In genomic region chr5:109656829-109657228, GRCh38 we compare ENCODE assay signal across 8 cellular contexts. TPM values are rescaled to one million over a fixed set of nuclear protein-coding genes. Genes with fewer than 3 reads are reported as not detected.
DNase-seq lines count a peak whose midpoint lies in the region; ATAC-seq, FAIRE-seq and TF ChIP-seq lines count a peak whose summit lies in the region.

No MANE protein-coding gene starts in this region.

- H3K9me3 ChIP-seq in SJSA1 (replicated peaks) (no peaks in the 10 kb centered on the region), kidney (ENCODE audit: control insufficient read depth in 1 of 2, low read length in 2 of 2) (no peaks in the 10 kb centered on the region), smooth muscle cell (replicated peaks; ENCODE audit: low read depth) (no peaks in the 10 kb centered on the region)

- H3F3A ChIP-seq in smooth muscle cell (ENCODE audit: low read depth), result no peaks in the 10 kb centered on the region

- H4K20me1 ChIP-seq in smooth muscle cell (ENCODE audit: low read depth), result no peaks in the 10 kb centered on the region

- peaks cover 45% of the 10 kb centered on the region for H3K4me1 ChIP-seq in SJSA1 (replicated peaks)
- H3K4me1 ChIP-seq in kidney (ENCODE audit: control insufficient read depth in 1 of 2, insufficient read depth in 1 of 2, low read depth in 1 of 2, low read length in 2 of 2), result no peaks in the 10 kb centered on the region
- H3K4me1 ChIP-seq in smooth muscle cell (ENCODE audit: low read depth), result no peaks in the 10 kb centered on the region

- H3K27me3 ChIP-seq in SJSA1 (replicated peaks) (no peaks in the 10 kb centered on the region), smooth muscle cell (ENCODE audit: low read depth) (no peaks in the 10 kb centered on the region)

- TF ChIP-seq CTCF in kidney (IDR thresholded peaks at IDR 0.05; ENCODE audit: borderline replicate concordance, extremely low read depth, insufficient read depth), result no peak
- no peak for TF ChIP-seq CTCF in smooth muscle cell (IDR thresholded peaks at IDR 0.05; ENCODE audit: borderline replicate concordance, insufficient read depth, poor library complexity, severe bottlenecking)

- no peak overlapping the region for H3K4me3 ChIP-seq in SJSA1
- no peak overlapping the region for H3K4me3 ChIP-seq in kidney (ENCODE audit: low read length in 2 of 2)
- H3K4me3 ChIP-seq in smooth muscle cell, result no peak overlapping the region

- peak; percentile 42 for ATAC-seq in GM18858 (IDR thresholded peaks at IDR 0.05; ENCODE audit: unreplicated experiment)
- no peak for ATAC-seq in GM19035 (IDR thresholded peaks at IDR 0.05; ENCODE audit: unreplicated experiment)

- H3K36me3 ChIP-seq in SJSA1 (no peaks in the 10 kb centered on the region), kidney (ENCODE audit: control insufficient read depth in 1 of 2, insufficient read depth in 2 of 2, low read length in 2 of 2) (no peaks in the 10 kb centered on the region), smooth muscle cell (ENCODE audit: low read depth) (no peaks in the 10 kb centered on the region)

- FAIRE-seq in kidney (lab: Jason Lieb, UNC), result no peak

- 72% methylated on average over 4 of the region's 4 CpGs for WGBS in smooth muscle cell (ENCODE audit: low lambda C conversion rate)

- no peak overlapping the region for H3K4me2 ChIP-seq in smooth muscle cell

- intact Hi-C loops in kidney (cut with DNase I), result no loop called here

- H2AFZ ChIP-seq in smooth muscle cell (ENCODE audit: low read depth), result no peak overlapping the region

- no peak overlapping the region for H3K9ac ChIP-seq in kidney (ENCODE audit: low read length in 2 of 2)
- H3K9ac ChIP-seq in smooth muscle cell (ENCODE audit: low read depth), result no peak overlapping the region

- no peaks in the 10 kb centered on the region for H3K79me2 ChIP-seq in smooth muscle cell (ENCODE audit: low read depth)

- H3K27ac ChIP-seq in SJSA1 (peak overlapping the region; percentile 95), kidney (ENCODE audit: low read depth in 2 of 2, low read length in 2 of 2) (no peak overlapping the region), smooth muscle cell (ENCODE audit: low read depth) (no peak overlapping the region)

- DNase-seq in SJSA1 (ENCODE audit: low read depth in 1 of 2, low spot score in 2 of 2) (peak; percentile 92 to 94), amniotic stem cell (lab: John Stamatoyannopoulos, UW) (peak; percentile 38), kidney (peak; percentile 52), NCI-H1436 treated with DMSO at 0.1 percent for 48 hours (lab: John Stamatoyannopoulos, UW) (no peak), smooth muscle cell (lab: John Stamatoyannopoulos, UW; ENCODE audit: unreplicated experiment) (no peak)
- DNase-seq in stimulated activated CD8-positive, alpha-beta memory T cell treated with anti-CD3 and anti-CD28 coated beads, Interleukin-7, amount 100 ng/mL, for 48 hours (ENCODE audit: extremely low read depth in 1 of 2, low read depth in 1 of 2), result peak; percentile 4 to 51

RNA-seq across cellular contexts. Expression of gene MAN2A1, which starts 32.9 kb away (rescaled TPM):
- 91.7 and 112 TPM in 2 replicates for total RNA-seq in SJSA1 (2014; rRNA removed; shearing (Covaris generic))
- total RNA-seq in kidney (69.9 TPM), smooth muscle cell (112 and 115 TPM in 2 replicates)
- polyA plus RNA-seq in kidney (ENCODE audit: insufficient read depth, low read depth, low replicate concordance) (12.7 TPM), smooth muscle cell (20.3 and 31.4 TPM in 2 replicates)

Comparison
In these comparisons a context has a peak if more than half of its experiments do, and no peak if none do; other contexts are left out.
1. DNase-seq: peak in SJSA1 (2 of 2), amniotic stem cell (single experiment), kidney (single experiment) and stimulated activated CD8-positive, alpha-beta memory T cell treated with anti-CD3 and anti-CD28 coated beads, Interleukin-7, amount 100 ng/mL, for 48 hours (2 of 2); none in NCI-H1436 treated with DMSO at 0.1 percent for 48 hours (single experiment) and smooth muscle cell (single experiment).